Comparison of ENCODE assay signal across 1 cellular context in the genomic region with DNA sequence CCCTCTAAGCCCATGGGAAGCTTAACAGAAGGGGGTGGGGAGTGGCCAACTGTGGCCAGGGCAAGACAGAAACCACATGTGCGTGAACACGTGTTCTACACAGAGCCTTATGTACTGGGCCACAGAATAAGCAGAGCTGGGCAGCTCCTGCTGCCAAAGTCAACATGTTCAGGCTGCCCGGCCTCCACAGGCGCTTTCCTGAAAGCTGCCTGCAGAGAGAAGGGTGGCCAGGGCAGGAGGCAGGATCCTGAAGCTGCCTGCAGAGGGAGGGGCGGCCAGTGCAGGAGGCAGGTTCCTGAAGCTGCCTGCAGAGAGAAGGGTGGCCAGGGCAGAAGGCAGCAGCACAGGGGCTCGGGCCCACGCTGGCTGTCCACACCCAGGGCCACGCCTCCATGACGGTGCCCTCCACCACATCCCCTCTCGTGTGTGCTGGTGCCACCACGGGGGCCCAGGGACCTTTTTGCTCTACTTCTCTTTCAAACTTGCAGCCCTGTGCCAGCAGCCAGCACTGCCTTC.
TF ChIP-seq lines count a peak whose summit lies in the region.

No MANE protein-coding gene starts in this region.

TF ChIP-seq in HEK293, 187 proteins besides CTCF, POLR2A, EP300 and RAD21 (continued from another document):
- no peak for TF ChIP-seq BCL6B (tag by site-specific recombination; IDR thresholded peaks at IDR 0.05)
- TF ChIP-seq ZNF292 (tag by site-specific recombination; IDR thresholded peaks at IDR 0.05; ENCODE audit: borderline replicate concordance, low read depth) = no peak
- 0 out of 2 replicates have a peak, but pooled peaks have one; percentile 20 for TF ChIP-seq ZXDB (tag by site-specific recombination; IDR thresholded peaks at IDR 0.05)
- no peak for TF ChIP-seq ZNF624 (tag by site-specific recombination; IDR thresholded peaks at IDR 0.05)
- TF ChIP-seq, protein P1, sequence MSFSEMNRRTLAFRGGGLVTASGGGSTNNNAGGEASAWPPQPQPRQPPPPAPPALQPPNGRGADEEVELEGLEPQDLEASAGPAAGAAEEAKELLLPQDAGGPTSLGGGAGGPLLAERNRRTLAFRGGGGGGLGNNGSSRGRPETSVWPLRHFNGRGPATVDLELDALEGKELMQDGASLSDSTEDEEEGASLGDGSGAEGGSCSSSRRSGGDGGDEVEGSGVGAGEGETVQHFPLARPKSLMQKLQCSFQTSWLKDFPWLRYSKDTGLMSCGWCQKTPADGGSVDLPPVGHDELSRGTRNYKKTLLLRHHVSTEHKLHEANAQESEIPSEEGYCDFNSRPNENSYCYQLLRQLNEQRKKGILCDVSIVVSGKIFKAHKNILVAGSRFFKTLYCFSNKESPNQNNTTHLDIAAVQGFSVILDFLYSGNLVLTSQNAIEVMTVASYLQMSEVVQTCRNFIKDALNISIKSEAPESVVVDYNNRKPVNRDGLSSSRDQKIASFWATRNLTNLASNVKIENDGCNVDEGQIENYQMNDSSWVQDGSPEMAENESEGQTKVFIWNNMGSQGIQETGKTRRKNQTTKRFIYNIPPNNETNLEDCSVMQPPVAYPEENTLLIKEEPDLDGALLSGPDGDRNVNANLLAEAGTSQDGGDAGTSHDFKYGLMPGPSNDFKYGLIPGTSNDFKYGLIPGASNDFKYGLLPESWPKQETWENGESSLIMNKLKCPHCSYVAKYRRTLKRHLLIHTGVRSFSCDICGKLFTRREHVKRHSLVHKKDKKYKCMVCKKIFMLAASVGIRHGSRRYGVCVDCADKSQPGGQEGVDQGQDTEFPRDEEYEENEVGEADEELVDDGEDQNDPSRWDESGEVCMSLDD (tag by site-specific recombination; IDR thresholded peaks at IDR 0.05) = no peak
- no peak for TF ChIP-seq KLF1 (tag by site-specific recombination; IDR thresholded peaks at IDR 0.05)
- TF ChIP-seq ZNF311 (tag by site-specific recombination; IDR thresholded peaks at IDR 0.05; ENCODE audit: borderline replicate concordance) = no peak
- no peak for TF ChIP-seq ZNF776 (tag by site-specific recombination; IDR thresholded peaks at IDR 0.05; ENCODE audit: borderline replicate concordance)
- TF ChIP-seq ZNF23 (tag by site-specific recombination; IDR thresholded peaks at IDR 0.05; ENCODE audit: borderline replicate concordance) = no peak
- TF ChIP-seq, protein P2, sequence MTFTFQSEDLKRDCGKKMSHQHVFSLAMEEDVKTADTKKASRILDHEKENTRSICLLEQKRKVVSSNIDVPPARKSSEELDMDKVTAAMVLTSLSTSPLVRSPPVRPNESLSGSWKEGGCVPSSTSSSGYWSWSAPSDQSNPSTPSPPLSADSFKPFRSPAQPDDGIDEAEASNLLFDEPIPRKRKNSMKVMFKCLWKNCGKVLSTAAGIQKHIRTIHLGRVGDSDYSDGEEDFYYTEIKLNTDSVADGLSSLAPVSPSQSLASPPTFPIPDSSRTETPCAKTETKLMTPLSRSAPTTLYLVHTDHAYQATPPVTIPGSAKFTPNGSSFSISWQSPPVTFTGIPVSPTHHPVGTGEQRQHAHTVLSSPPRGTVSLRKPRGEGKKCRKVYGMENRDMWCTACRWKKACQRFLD (tag by site-specific recombination; IDR thresholded peaks at IDR 0.05) = no peak
- TF ChIP-seq ZNF548 (tag by site-specific recombination; IDR thresholded peaks at IDR 0.05) = no peak
- no peak for TF ChIP-seq ZNF768 (tag by site-specific recombination; IDR thresholded peaks at IDR 0.05)
- TF ChIP-seq ZFP69B (tag by site-specific recombination; IDR thresholded peaks at IDR 0.05) = no peak
